ENCODE assay signal across 1 cellular context in the genomic region with DNA sequence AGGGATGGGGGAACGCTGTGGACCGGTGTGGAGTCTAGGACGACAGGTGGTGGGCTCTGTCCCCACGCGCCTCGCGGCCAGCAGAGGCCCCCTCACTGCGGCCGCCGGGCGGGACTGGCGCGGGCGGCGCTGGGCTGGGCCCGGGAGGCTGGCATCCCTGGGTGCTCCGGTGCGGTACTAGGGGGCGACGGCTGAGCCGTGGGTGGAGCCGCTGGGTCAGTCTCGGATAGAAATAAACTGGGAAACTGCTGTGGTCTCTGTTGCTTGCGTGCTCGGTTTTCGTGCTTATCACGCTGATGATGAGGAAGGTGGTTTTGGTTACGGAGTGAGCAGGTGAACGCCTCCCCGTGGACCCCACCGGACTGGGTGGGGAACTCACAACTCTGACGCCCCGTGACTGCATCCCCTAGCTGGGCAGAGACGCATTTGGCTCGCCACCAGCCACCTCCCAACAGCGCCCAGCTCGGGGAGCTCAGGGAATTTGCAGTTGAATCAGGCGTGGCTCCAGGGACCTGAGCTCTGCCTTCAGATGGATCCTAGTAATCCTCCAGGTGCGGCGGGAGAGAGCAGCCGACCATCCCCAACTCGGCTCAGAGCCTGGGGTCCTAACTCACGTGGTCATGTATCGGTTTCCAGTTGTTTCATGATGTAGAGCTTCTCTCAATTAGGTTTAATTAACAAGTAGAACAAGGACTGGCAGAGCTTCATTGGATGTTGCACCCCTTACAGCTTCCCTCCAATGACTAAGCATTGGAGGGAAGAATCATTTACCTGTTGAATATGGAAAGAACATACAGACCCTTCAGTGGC.
TF ChIP-seq lines count a peak whose summit lies in the region.

No MANE protein-coding gene starts in this region.

TF ChIP-seq in H1, 55 proteins besides CTCF, POLR2A, EP300 and RAD21:
- TF ChIP-seq POU5F1 (IDR thresholded peaks at IDR 0.05; ENCODE audit: low read depth, low read length) (no peak), SAP30 (IDR thresholded peaks at IDR 0.05; ENCODE audit: insufficient read depth, insufficient replicate concordance, low read length) (peak; percentile 40), RXRA (IDR thresholded peaks at IDR 0.05; ENCODE audit: insufficient read depth, low read depth, low read length) (no peak), KDM5A (IDR thresholded peaks at IDR 0.05; ENCODE audit: low read length) (no peak), POLR2AphosphoS5 (IDR thresholded peaks at IDR 0.05; ENCODE audit: low read depth, low read length) (peak; percentile 60), YY1 (IDR thresholded peaks at IDR 0.05; ENCODE audit: low read depth, low read length) (0 out of 2 replicates have a peak, but pooled peaks have one; percentile 8), TCF12 (IDR thresholded peaks at IDR 0.05; ENCODE audit: low read depth, low read length) (no peak), MAX (IDR thresholded peaks at IDR 0.05) (peak; percentile 47; the same call in 1 of the 2 replicates), ASH2L (IDR thresholded peaks at IDR 0.05; ENCODE audit: low read length) (peak; percentile 89), PHF8 (conservative IDR thresholded peaks at IDR 0.05; ENCODE audit: low read depth, low read length) (0 out of 2 replicates have a peak, but pooled peaks have one; percentile 38), HDAC6 (IDR thresholded peaks at IDR 0.05; ENCODE audit: low read depth, low read length) (no peak), SP4 (IDR thresholded peaks at IDR 0.05; ENCODE audit: low read length) (no peak), BRCA1 (IDR thresholded peaks at IDR 0.05; ENCODE audit: low read depth, low read length) (no peak), SRF (IDR thresholded peaks at IDR 0.05; ENCODE audit: low read depth, low read length) (no peak), HDAC2 (IDR thresholded peaks at IDR 0.05; ENCODE audit: borderline replicate concordance in 1 of 2, low read depth in 2 of 2, low read length in 2 of 2) (peak in 1 of 2 experiments; percentile 59; a peak in 2 of 4 replicates), TBP (IDR thresholded peaks at IDR 0.05; ENCODE audit: low read depth, low read length) (peak; percentile 60), CREB1 (IDR thresholded peaks at IDR 0.05) (0 out of 2 replicates have a peak, but pooled peaks have one; percentile 22), SIN3A (conservative IDR thresholded peaks at IDR 0.05 in 1 of 2, IDR thresholded peaks at IDR 0.05 in 1 of 2; ENCODE audit: low read depth in 1 of 2, low read length in 2 of 2) (no peak), USF2 (IDR thresholded peaks at IDR 0.05; ENCODE audit: low read length) (0 out of 2 replicates have a peak, but pooled peaks have one; percentile 5), KDM4A (IDR thresholded peaks at IDR 0.05; ENCODE audit: low read depth, low read length, severe bottlenecking) (peak; percentile 96), EZH2 (IDR thresholded peaks at IDR 0.05; ENCODE audit: low read depth, low read length, severe bottlenecking) (peak; percentile 45), E2F6 (IDR thresholded peaks at IDR 0.05) (no peak), TAF7 (optimal IDR thresholded peaks at IDR 0.05; ENCODE audit: borderline replicate concordance, low read depth, low read length) (peak; percentile 69), SUZ12 (IDR thresholded peaks at IDR 0.05; ENCODE audit: low read length) (0 out of 2 replicates have a peak, but pooled peaks have one; percentile 33), CHD2 (IDR thresholded peaks at IDR 0.05; ENCODE audit: low read length) (0 out of 2 replicates have a peak, but pooled peaks have one; percentile 33), GTF2F1 (IDR thresholded peaks at IDR 0.05; ENCODE audit: borderline replicate concordance, low read depth, low read length) (no peak), CBX8 (IDR thresholded peaks at IDR 0.05; ENCODE audit: borderline replicate concordance, low read depth, low read length) (no peak), MAFK (IDR thresholded peaks at IDR 0.05; ENCODE audit: low read depth, low read length) (no peak), RFX5 (IDR thresholded peaks at IDR 0.05; ENCODE audit: borderline replicate concordance, low read depth, low read length) (no peak), JUND (IDR thresholded peaks at IDR 0.05; ENCODE audit: low read length) (no peak), TAF1 (IDR thresholded peaks at IDR 0.05; ENCODE audit: low read depth, low read length) (peak; percentile 76; the same call in 1 of the 2 replicates), SP1 (IDR thresholded peaks at IDR 0.05; ENCODE audit: low read depth, low read length) (no peak)
- TF ChIP-seq, protein P1, sequence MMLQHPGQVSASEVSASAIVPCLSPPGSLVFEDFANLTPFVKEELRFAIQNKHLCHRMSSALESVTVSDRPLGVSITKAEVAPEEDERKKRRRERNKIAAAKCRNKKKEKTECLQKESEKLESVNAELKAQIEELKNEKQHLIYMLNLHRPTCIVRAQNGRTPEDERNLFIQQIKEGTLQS (IDR thresholded peaks at IDR 0.05; ENCODE audit: insufficient read depth, low read depth, low read length), result no peak
